In the genomic region with DNA sequence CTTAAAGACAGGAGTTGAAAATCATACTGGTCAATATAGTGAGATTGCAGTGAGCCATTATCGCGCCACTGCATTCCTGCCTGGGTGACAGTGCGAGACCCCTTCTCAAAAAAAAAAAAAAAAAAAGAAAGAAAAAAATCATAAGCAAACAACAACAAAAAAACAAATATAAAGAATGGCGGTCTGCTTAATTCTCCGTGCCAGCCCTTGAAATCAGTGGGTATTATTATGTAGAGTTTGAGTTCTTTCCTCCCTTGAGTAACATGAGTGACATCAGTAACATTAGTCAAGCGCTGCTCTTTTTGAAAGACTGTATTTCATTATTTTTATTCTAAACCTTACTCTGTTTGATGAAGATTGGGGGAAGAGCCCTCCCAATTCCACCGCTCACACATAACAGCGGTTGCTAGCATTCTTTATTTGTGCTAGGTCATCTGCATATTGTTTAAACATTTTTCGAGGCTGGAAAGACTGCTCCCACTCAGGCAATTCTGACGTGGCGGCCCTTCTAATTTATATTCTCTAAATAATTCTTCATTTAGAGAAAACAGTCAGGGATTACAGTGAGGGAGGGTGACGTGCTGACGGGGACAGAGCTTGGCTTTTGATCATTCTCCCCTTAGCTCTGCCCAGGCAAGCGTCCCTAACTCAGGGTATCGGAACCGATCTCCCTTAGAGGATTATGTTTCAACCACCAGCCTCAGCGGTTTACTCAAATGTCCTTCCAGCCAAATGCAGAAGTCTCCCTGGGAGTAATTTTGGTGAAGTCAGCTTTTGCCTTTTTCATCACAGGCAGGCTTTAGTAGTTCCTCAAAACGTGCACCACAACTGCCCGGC, we compare ENCODE assay signal across 8 cellular contexts. TPM values are rescaled to one million over a fixed set of nuclear protein-coding genes. Genes with fewer than 3 reads are reported as not detected.
DNase-seq lines count a peak whose midpoint lies in the region; ATAC-seq, FAIRE-seq and TF ChIP-seq lines count a peak whose summit lies in the region.

No MANE protein-coding gene starts in this region.

- TF ChIP-seq CTCF in GM12865 (IDR thresholded peaks at IDR 0.05; ENCODE audit: insufficient read depth, low read depth, low read length, missing control alignments) (no peak), Panc1 (IDR thresholded peaks at IDR 0.05) (no peak), astrocyte of the spinal cord (IDR thresholded peaks at IDR 0.05; ENCODE audit: low read depth, low read length) (no peak)

- H3K9me3 ChIP-seq in Panc1 (ENCODE audit: control insufficient read depth, insufficient read depth, low read depth, low read length): no peaks in the 10 kb centered on the region

- TSS peak; percentile 94 for BruUV-seq in Panc1 (replicated peaks; lab: Mats Ljungman, UMichigan)

- ATAC-seq in HG03064 (IDR thresholded peaks at IDR 0.05; ENCODE audit: low read depth, unreplicated experiment) (peak; percentile 10), Panc1 (no peak)

- DNase-seq in GM12865 (ENCODE audit: low read depth): no peak
- DNase-seq in Panc1 (ENCODE audit: low read depth, low spot score): no peak
- DNase-seq in astrocyte of the spinal cord (ENCODE audit: low read depth, low spot score): peak; percentile 71
- DNase-seq in iris pigment epithelial cell (ENCODE audit: low read depth): peak; percentile 65
- peak; percentile 63 for DNase-seq in stimulated activated CD4-positive, alpha-beta T cell treated with anti-CD3 and anti-CD28 coated beads, Interleukin-4, amount 100 ng/mL, for 24 hours
- DNase-seq in ureter (ENCODE audit: low spot score): no peak
- DNase-seq in RCC 7860 (ENCODE audit: low spot score): no peak

- H3K27ac ChIP-seq in Panc1 (ENCODE audit: low read length): peak overlapping the region; percentile 97

- in situ Hi-C loops in Panc1 (cut with HindIII; ENCODE audit: low pct_unique_long_range_greater_than_20kb, low sequenced_read_pairs) (no loop called here), astrocyte of the spinal cord (cut with HindIII; ENCODE audit: low sequenced_read_pairs) (no loop called here)

- POLR2A ChIA-PET in Panc1 (lab: Charles Lee): interaction anchor here (0.6 to 1.2 kb wide), 5 partner anchors 11 to 58 kb away, joined by 3 to 15 read pairs (median 3); no protein-coding TSS in a partner anchor

- peaks cover 30% of the 10 kb centered on the region for H3K4me1 ChIP-seq in Panc1 (ENCODE audit: control insufficient read depth, insufficient read depth, low read length)

- no peaks in the 10 kb centered on the region; the same call in 1 of the 2 replicates for H3K36me3 ChIP-seq in Panc1 (ENCODE audit: control insufficient read depth, insufficient read depth, low read length)

- intact Hi-C loops in Panc1 (cut with micrococcal nuclease; ENCODE audit: unreplicated experiment): no loop called here

- no peaks in the 10 kb centered on the region for H3K27me3 ChIP-seq in Panc1 (ENCODE audit: control insufficient read depth, insufficient read depth, low read length)

- CTCF ChIA-PET in Panc1 (lab: Charles Lee): interaction anchor here (0.5 kb wide), 1 partner anchor 67 kb away, joined by 7 read pairs; no protein-coding TSS in a partner anchor

- FAIRE-seq in RCC 7860 (lab: Jason Lieb, UNC): no peak

- H3K4me3 ChIP-seq in GM12865 (ENCODE audit: low read depth, low read length) (peak overlapping the region; percentile 67), Panc1 (ENCODE audit: low read depth in 2 of 2, low read length in 2 of 2) (peak overlapping the region; percentile 79 to 94), astrocyte of the spinal cord (ENCODE audit: low read depth, low read length) (peak overlapping the region; percentile 80)

RNA-seq across cellular contexts. Expression of a gene that starts 0.9 kb away (rescaled TPM):
- 172 TPM for total RNA-seq in Panc1 (2021; ENCODE audit: unreplicated experiment)
- 88.2 TPM for polyA plus RNA-seq in Panc1 (2012; ENCODE audit: insufficient read length)
- 151 TPM for total RNA-seq in ureter

RNA-seq across cellular contexts. Expression of a gene that starts 44.9 kb away (rescaled TPM):
- total RNA-seq in Panc1 (2021; ENCODE audit: unreplicated experiment) (43.2 TPM), ureter (20.7 TPM)
- polyA plus RNA-seq in Panc1 (2012; ENCODE audit: insufficient read length): 68.8 TPM

Comparison
In these comparisons a context has a peak if more than half of its experiments do, and no peak if none do; other contexts are left out.
1. DNase-seq: peak in astrocyte of the spinal cord (single experiment), iris pigment epithelial cell (single experiment) and stimulated activated CD4-positive, alpha-beta T cell treated with anti-CD3 and anti-CD28 coated beads, Interleukin-4, amount 100 ng/mL, for 24 hours (single experiment); none in GM12865 (single experiment), Panc1 (single experiment), ureter (single experiment) and RCC 7860 (single experiment).
2. Peak in every context shown above with its lines, with median percentiles within 50 percentile points of each other: H3K4me3 ChIP-seq.